In genomic region chr3:181797431-181797830, GRCh38 we compare ENCODE assay signal across 28 cellular contexts.
"Had no signal": no experiment of that assay in that cellular context is flagged by ENCODE, and none has a peak within 500 bp of the region (broad histone marks: within the 10 kb centered on the region; RNA-seq: fewer than 3 reads in every experiment).

No MANE protein-coding gene starts in this region.

- H3K4me3 Mint-ChIP-seq: activated CD4-positive, alpha-beta memory T cell treated with anti-CD3 and anti-CD28 coated beads for 36 hours; activated CD4-positive, alpha-beta T cell treated with anti-CD3 and anti-CD28 coated beads, Interleukin-2, amount 10 ng/mL, durations not matched to agents 24 days and 14 days; activated naive CD4-positive, alpha-beta T cell treated with anti-CD3 and anti-CD28 coated beads, Interleukin-2, amount 10 ng/mL, durations not matched to agents 7 days and 5 days; activated naive CD8-positive, alpha-beta T cell treated with anti-CD3 and anti-CD28 coated beads, Interleukin-2, amount 10 ng/mL, durations not matched to agents 7 days and 5 days; activated T-helper 1 cell treated with anti-CD3 and anti-CD28 coated beads, Interleukin-12 subunit alpha, Interleukin-12 subunit beta, Interleukin-2, Interleukin-4 antibody, amounts not matched to agents 30 ng/mL and 10 ng/mL and 1 ng/mL, durations not matched to agents 14 hours and 24 hours and 36 hours; effector memory CD8-positive, alpha-beta T cell; naive thymus-derived CD8-positive, alpha-beta T cell had no signal

- H3K27ac Mint-ChIP-seq: activated CD4-positive, alpha-beta memory T cell treated with anti-CD3 and anti-CD28 coated beads for 36 hours; activated CD4-positive, alpha-beta T cell treated with anti-CD3 and anti-CD28 coated beads, Interleukin-2, amount 10 ng/mL, durations not matched to agents 24 days and 14 days; activated naive CD4-positive, alpha-beta T cell treated with anti-CD3 and anti-CD28 coated beads, Interleukin-2, amount 10 ng/mL, durations not matched to agents 7 days and 5 days; activated naive CD8-positive, alpha-beta T cell treated with anti-CD3 and anti-CD28 coated beads, Interleukin-2, amount 10 ng/mL, durations not matched to agents 7 days and 5 days; activated T-helper 1 cell treated with anti-CD3 and anti-CD28 coated beads, Interleukin-12 subunit alpha, Interleukin-12 subunit beta, Interleukin-2, Interleukin-4 antibody, amounts not matched to agents 30 ng/mL and 10 ng/mL and 1 ng/mL, durations not matched to agents 14 hours and 24 hours and 36 hours; effector memory CD8-positive, alpha-beta T cell; naive thymus-derived CD8-positive, alpha-beta T cell; progenitor cell of endocrine pancreas had no signal

- H3K27me3 ChIP-seq: ascending aorta, brain microvascular endothelial cell, heart left ventricle, right lobe of liver, testis, transverse colon had no signal

- H3K27me3 Mint-ChIP-seq: activated CD4-positive, alpha-beta memory T cell treated with anti-CD3 and anti-CD28 coated beads for 36 hours; activated CD4-positive, alpha-beta T cell treated with anti-CD3 and anti-CD28 coated beads, Interleukin-2, amount 10 ng/mL, durations not matched to agents 24 days and 14 days; activated naive CD4-positive, alpha-beta T cell treated with anti-CD3 and anti-CD28 coated beads, Interleukin-2, amount 10 ng/mL, durations not matched to agents 7 days and 5 days; effector memory CD8-positive, alpha-beta T cell had no signal

- H3K27ac ChIP-seq: ascending aorta, brain microvascular endothelial cell, coronary artery, dorsolateral prefrontal cortex, heart left ventricle, lower lobe of right lung, right lobe of liver, testis, transverse colon had no signal

- DNase-seq: activated CD4-positive, alpha-beta memory T cell treated with anti-CD3 and anti-CD28 coated beads for 36 hours; activated CD4-positive, alpha-beta T cell treated with anti-CD3 and anti-CD28 coated beads, Interleukin-2, amount 10 ng/mL, durations not matched to agents 24 days and 14 days; activated CD4-positive, CD25-positive, alpha-beta regulatory T cell treated with anti-CD3 and anti-CD28 coated beads, Interleukin-2, amount 50 U/mL, for 72 hours; activated CD8-positive, alpha-beta memory T cell treated with anti-CD3 and anti-CD28 coated beads, Interleukin-2, amount 50 U/mL, for 4 hours; activated effector memory CD4-positive, alpha-beta T cell treated with anti-CD3 and anti-CD28 coated beads, Interleukin-2, amount 50 U/mL, for 16 hours; activated naive CD4-positive, alpha-beta T cell treated with anti-CD3 and anti-CD28 coated beads, Interleukin-2, amount 10 ng/mL, durations not matched to agents 7 days and 5 days; activated naive CD8-positive, alpha-beta T cell treated with anti-CD3 and anti-CD28 coated beads, Interleukin-2, amount 10 ng/mL, durations not matched to agents 7 days and 5 days; activated T-cell treated with anti-CD3 and anti-CD28 coated beads, Interleukin-2, amount 50 U/mL, for 1 hour; brain microvascular endothelial cell; dorsolateral prefrontal cortex; effector memory CD8-positive, alpha-beta T cell; foreskin fibroblast; heart left ventricle; hypothalamus; lower lobe of right lung; mesenchymal stem cell; naive thymus-derived CD8-positive, alpha-beta T cell; right lobe of liver; stimulated activated CD4-positive, alpha-beta T cell treated with anti-CD3 and anti-CD28 coated beads, Interleukin-2, amount 100 ng/mL, for 48 hours; stimulated activated naive CD8-positive, alpha-beta T cell treated with anti-CD3 and anti-CD28 coated beads, Interleukin-15, Interleukin-2, amounts not matched to agents 100 U/mL and 50 U/mL, for 24 hours; testis; transverse colon had no signal

- ATAC-seq: effector memory CD8-positive, alpha-beta T cell; esophagus mucosa; heart left ventricle; left lobe of liver; lower lobe of right lung; naive thymus-derived CD8-positive, alpha-beta T cell; right lobe of liver; stimulated activated naive CD8-positive, alpha-beta T cell treated with anti-CD3 and anti-CD28 coated beads, Interleukin-15, Interleukin-2, amounts not matched to agents 100 U/mL and 50 U/mL, for 24 hours had no signal

- H3K4me3 ChIP-seq: ascending aorta, coronary artery, dorsolateral prefrontal cortex, heart left ventricle, lower lobe of right lung, right lobe of liver, testis, transverse colon had no signal

- H3K9me3 Mint-ChIP-seq: activated CD4-positive, alpha-beta memory T cell treated with anti-CD3 and anti-CD28 coated beads for 36 hours; activated CD4-positive, alpha-beta T cell treated with anti-CD3 and anti-CD28 coated beads, Interleukin-2, amount 10 ng/mL, durations not matched to agents 24 days and 14 days; activated naive CD4-positive, alpha-beta T cell treated with anti-CD3 and anti-CD28 coated beads, Interleukin-2, amount 10 ng/mL, durations not matched to agents 7 days and 5 days; activated naive CD8-positive, alpha-beta T cell treated with anti-CD3 and anti-CD28 coated beads, Interleukin-2, amount 10 ng/mL, durations not matched to agents 7 days and 5 days; activated T-helper 1 cell treated with anti-CD3 and anti-CD28 coated beads, Interleukin-12 subunit alpha, Interleukin-12 subunit beta, Interleukin-2, Interleukin-4 antibody, amounts not matched to agents 30 ng/mL and 10 ng/mL and 1 ng/mL, durations not matched to agents 14 hours and 24 hours and 36 hours; effector memory CD8-positive, alpha-beta T cell had no signal

- H3K4me1 Mint-ChIP-seq: activated CD4-positive, alpha-beta T cell treated with anti-CD3 and anti-CD28 coated beads, Interleukin-2, amount 10 ng/mL, durations not matched to agents 24 days and 14 days; activated naive CD4-positive, alpha-beta T cell treated with anti-CD3 and anti-CD28 coated beads, Interleukin-2, amount 10 ng/mL, durations not matched to agents 7 days and 5 days; activated naive CD8-positive, alpha-beta T cell treated with anti-CD3 and anti-CD28 coated beads, Interleukin-2, amount 10 ng/mL, durations not matched to agents 7 days and 5 days; naive thymus-derived CD8-positive, alpha-beta T cell had no signal

- H3K4me1 ChIP-seq: ascending aorta, heart left ventricle, lower lobe of right lung, right lobe of liver, testis, transverse colon had no signal

- H3K36me3 ChIP-seq: ascending aorta, brain microvascular endothelial cell, heart left ventricle, lower lobe of right lung, right lobe of liver, transverse colon had no signal

- H3K9me3 ChIP-seq: ascending aorta, heart left ventricle, lower lobe of right lung, right lobe of liver, testis, transverse colon had no signal

- H3K36me3 Mint-ChIP-seq: activated CD4-positive, alpha-beta memory T cell treated with anti-CD3 and anti-CD28 coated beads for 36 hours; activated naive CD4-positive, alpha-beta T cell treated with anti-CD3 and anti-CD28 coated beads, Interleukin-2, amount 10 ng/mL, durations not matched to agents 7 days and 5 days; activated naive CD8-positive, alpha-beta T cell treated with anti-CD3 and anti-CD28 coated beads, Interleukin-2, amount 10 ng/mL, durations not matched to agents 7 days and 5 days had no signal
